8 cellular contexts compared by ENCODE assay signal in the genomic region with DNA sequence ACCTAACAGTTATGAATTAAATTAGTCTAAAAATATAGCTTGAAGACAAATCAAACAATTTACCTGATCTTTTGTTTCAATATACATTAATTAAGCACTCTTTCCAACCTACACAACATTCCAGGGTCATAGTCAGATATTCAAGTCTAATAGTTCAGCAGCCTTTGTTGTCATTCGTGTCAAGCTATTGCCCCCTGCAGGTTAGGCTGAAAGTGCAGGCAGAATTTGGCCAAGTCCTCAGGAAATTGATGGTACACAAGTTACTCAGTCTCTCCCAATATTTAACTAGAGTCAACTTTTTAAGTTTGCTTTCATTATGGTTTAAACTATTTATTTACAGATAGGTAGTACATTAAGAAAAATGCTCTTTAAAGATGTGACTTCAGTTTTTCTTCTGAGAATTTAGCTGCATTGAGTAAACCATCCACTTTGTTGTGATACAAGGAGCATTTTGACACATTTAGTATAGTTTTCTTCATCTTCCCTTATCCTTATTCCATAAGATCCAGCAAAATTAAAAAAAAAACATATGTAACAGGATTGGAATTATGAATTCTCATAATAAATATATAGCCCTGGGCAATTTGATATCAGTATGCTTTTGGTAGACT.
A peak's percentile ranks its signal among the peaks of the same experiment; 100 is the strongest.
DNase-seq lines count a peak whose midpoint lies in the region; ATAC-seq and TF ChIP-seq lines count a peak whose summit lies in the region.

No MANE protein-coding gene starts in this region.

- no peak overlapping the region for H3K27ac ChIP-seq in CD8-positive, alpha-beta T cell (ENCODE audit: low read depth, low read length)
- H3K27ac ChIP-seq in OCI-LY7 (ENCODE audit: low read depth, low read length, poor library complexity, severe bottlenecking) (no peak overlapping the region), uterus (no peak overlapping the region)

- H3K4me1 Mint-ChIP-seq in CD8-positive, alpha-beta T cell (ENCODE audit: low read depth): peaks cover 33% of the 10 kb centered on the region
- H3K4me1 Mint-ChIP-seq in activated T-cell treated with anti-CD3 and anti-CD28 coated beads, Interleukin-2, amount 50 U/mL, for 4 hours (ENCODE audit: low read depth): peaks cover 31% of the 10 kb centered on the region

- intact Hi-C loops in CD8-positive, alpha-beta T cell (cut with DNase I, micrococcal nuclease): loop anchor here (1.0 to 5.0 kb wide), 10 partner anchors 254 to 1814 kb away; no protein-coding TSS in a partner anchor
- intact Hi-C loops in OCI-LY7 (cut with micrococcal nuclease; ENCODE audit: unreplicated experiment): loop anchor here (1.0 to 10.0 kb wide), 6 partner anchors 226 to 1085 kb away; no protein-coding TSS in a partner anchor
- intact Hi-C loops in uterus (cut with DNase I; ENCODE audit: low total_unique reads): no loop called here

- H3K36me3 Mint-ChIP-seq in CD8-positive, alpha-beta T cell: no peaks in the 10 kb centered on the region
- no peaks in the 10 kb centered on the region for H3K36me3 Mint-ChIP-seq in activated T-cell treated with anti-CD3 and anti-CD28 coated beads, Interleukin-2, amount 50 U/mL, for 4 hours (ENCODE audit: insufficient read depth)

- H2AFZ ChIP-seq in OCI-LY7 (ENCODE audit: low read length): no peak overlapping the region

- no peaks in the 10 kb centered on the region for H3K9me2 ChIP-seq in OCI-LY7 (ENCODE audit: insufficient read depth, low read length)

- peaks cover 23% of the 10 kb centered on the region for H3K4me1 ChIP-seq in CD8-positive, alpha-beta T cell (ENCODE audit: insufficient read depth, low read length)
- H3K4me1 ChIP-seq in OCI-LY7 (ENCODE audit: insufficient read depth, low read length, poor library complexity, severe bottlenecking) (no peaks in the 10 kb centered on the region), uterus (no peaks in the 10 kb centered on the region)

- no peaks in the 10 kb centered on the region for H4K20me1 ChIP-seq in OCI-LY7 (ENCODE audit: insufficient read depth, low read length)

- ATAC-seq in CD8-positive, alpha-beta T cell: peak; percentile 39
- peak; percentile 39 for ATAC-seq in GM19328 (IDR thresholded peaks at IDR 0.05; ENCODE audit: unreplicated experiment)
- ATAC-seq in activated T-cell treated with anti-CD3 and anti-CD28 coated beads, Interleukin-2, amount 50 U/mL, for 4 hours: no peak

- H3K27me3 ChIP-seq in CD8-positive, alpha-beta T cell (ENCODE audit: insufficient read depth, low read length): peaks cover 27% of the 10 kb centered on the region
- H3K27me3 ChIP-seq in uterus: peaks cover 0 to 35% of the 10 kb centered on the region in 2 donors

- POLR2A ChIA-PET in CD8-positive, alpha-beta T cell (lab: Charles Lee): no interaction called here
- POLR2A ChIA-PET in OCI-LY7 (lab: Charles Lee): no interaction called here

- no peak overlapping the region for H3K4me3 ChIP-seq in CD8-positive, alpha-beta T cell (ENCODE audit: low read depth, low read length)
- no peak overlapping the region for H3K4me3 ChIP-seq in OCI-LY7 (ENCODE audit: low read depth, low read length, poor library complexity, severe bottlenecking)
- no peak overlapping the region for H3K4me3 ChIP-seq in uterus

- peak; percentile 45 to 78 (median 64) for DNase-seq in CD8-positive, alpha-beta T cell
- DNase-seq in HuH-7 (ENCODE audit: low spot score): peak; percentile 58
- DNase-seq in OCI-LY7 (ENCODE audit: low spot score): peak; percentile 61
- peak; percentile 68 for DNase-seq in activated T-cell treated with anti-CD3 and anti-CD28 coated beads, Interleukin-2, amount 50 U/mL, for 4 hours
- peak; percentile 88 for DNase-seq in fibroblast of peridontal ligament (ENCODE audit: extremely low read depth)
- DNase-seq in nucleus accumbens (lab: John Stamatoyannopoulos, UW): peak in 43 of 56 donors; percentile 13 to 91 (median 62)
- peak; percentile 28 to 46 for DNase-seq in uterus

- H3K4me3 Mint-ChIP-seq in CD8-positive, alpha-beta T cell: no peak overlapping the region
- H3K4me3 Mint-ChIP-seq in activated T-cell treated with anti-CD3 and anti-CD28 coated beads, Interleukin-2, amount 50 U/mL, for 4 hours: no peak overlapping the region

- no peaks in the 10 kb centered on the region for H3K36me3 ChIP-seq in CD8-positive, alpha-beta T cell (ENCODE audit: insufficient read depth, low read length)
- H3K36me3 ChIP-seq in OCI-LY7 (ENCODE audit: insufficient read depth, low read length) (no peaks in the 10 kb centered on the region), uterus (no peaks in the 10 kb centered on the region)

- no peaks in the 10 kb centered on the region for H3K9me3 Mint-ChIP-seq in CD8-positive, alpha-beta T cell
- no peaks in the 10 kb centered on the region for H3K9me3 Mint-ChIP-seq in activated T-cell treated with anti-CD3 and anti-CD28 coated beads, Interleukin-2, amount 50 U/mL, for 4 hours

- no TSS peak for BruUV-seq in OCI-LY7 (replicated peaks; lab: Mats Ljungman, UMichigan)

- H3K79me2 ChIP-seq in OCI-LY7 (ENCODE audit: insufficient read depth, low read depth, low read length): no peaks in the 10 kb centered on the region

- CTCF ChIA-PET in CD8-positive, alpha-beta T cell (lab: Charles Lee): interaction anchor here (0.6 to 1.7 kb wide), 19 partner anchors 8 to 1106 kb away, joined by 3 to 13 read pairs (median 3); no protein-coding TSS in a partner anchor
- CTCF ChIA-PET in OCI-LY7 (lab: Charles Lee; ENCODE audit: unreplicated experiment): no interaction called here

- H3K27ac Mint-ChIP-seq in CD8-positive, alpha-beta T cell: no peak overlapping the region

- peaks cover 85% of the 10 kb centered on the region for H3K27me3 Mint-ChIP-seq in CD8-positive, alpha-beta T cell (ENCODE audit: low read depth)
- peaks cover 83% of the 10 kb centered on the region for H3K27me3 Mint-ChIP-seq in activated T-cell treated with anti-CD3 and anti-CD28 coated beads, Interleukin-2, amount 50 U/mL, for 4 hours (ENCODE audit: low read depth)

- TF ChIP-seq CTCF in CD8-positive, alpha-beta T cell (IDR thresholded peaks at IDR 0.05): peak; percentile 97
- peak; percentile 96 for TF ChIP-seq CTCF in OCI-LY7 (conservative IDR thresholded peaks at IDR 0.05; ENCODE audit: low read length)
- TF ChIP-seq CTCF in uterus (IDR thresholded peaks at IDR 0.05): peak; percentile 45 to 65 (median 60)

- no peak for TF ChIP-seq POLR2A in uterus (IDR thresholded peaks at IDR 0.05)

- H3K9me3 ChIP-seq in CD8-positive, alpha-beta T cell (ENCODE audit: low read length): no peaks in the 10 kb centered on the region
- no peaks in the 10 kb centered on the region for H3K9me3 ChIP-seq in OCI-LY7 (ENCODE audit: low read length)
- H3K9me3 ChIP-seq in uterus: no peaks in the 10 kb centered on the region

- H3K4me2 ChIP-seq in OCI-LY7 (ENCODE audit: low read length): no peak overlapping the region

Comparison
In these comparisons a context has a peak if more than half of its experiments do, and no peak if none do; other contexts are left out.
1. ATAC-seq: peak in CD8-positive, alpha-beta T cell (single experiment) and GM19328 (single experiment); none in activated T-cell treated with anti-CD3 and anti-CD28 coated beads, Interleukin-2, amount 50 U/mL, for 4 hours (0 of 2).
2. DNase-seq: peak in every context shown above with its lines; median percentile 88 in fibroblast of peridontal ligament; 68 in activated T-cell treated with anti-CD3 and anti-CD28 coated beads, Interleukin-2, amount 50 U/mL, for 4 hours; 64 in CD8-positive, alpha-beta T cell; 62 in nucleus accumbens; 61 in OCI-LY7; 58 in HuH-7; 37 in uterus.
3. Peak in every context shown above with its lines, with median percentiles within 50 percentile points of each other: CTCF ChIP-seq.